ENCODE assay signal across 9 cellular contexts in genomic region chr17:76506408-76507328, GRCh38. TPM values are rescaled to one million over a fixed set of nuclear protein-coding genes. Genes with fewer than 3 reads are reported as not detected.
DNase-seq lines count a peak whose midpoint lies in the region; ATAC-seq and TF ChIP-seq lines count a peak whose summit lies in the region.
"Had no signal": no experiment of that assay in that cellular context is flagged by ENCODE, and none has a peak within 500 bp of the region (broad histone marks: within the 10 kb centered on the region; RNA-seq: fewer than 3 reads in every experiment).

No MANE protein-coding gene starts in this region.

- H3K36me3 ChIP-seq in thyroid gland, result no peaks in the 10 kb centered on the region

- intact Hi-C loops in thyroid gland (cut with DNase I), result loop anchor here (1.0 kb wide), 1 partner anchor 40 kb away; no protein-coding TSS in a partner anchor

- ATAC-seq in foreskin keratinocyte (peak; percentile 75), omental fat pad (ENCODE audit: low FRiP score) (peak; percentile 72)

- H3K27ac ChIP-seq in foreskin keratinocyte (no peak overlapping the region), thyroid gland (no peak overlapping the region)
- H3K27ac ChIP-seq: skin epidermis had no signal

- no peak overlapping the region for H3K4me3 ChIP-seq in thyroid gland (replicated peaks in 1 of 3)
- H3K4me3 ChIP-seq: skin epidermis had no signal

- peaks cover 2% of the 10 kb centered on the region for H3K4me1 ChIP-seq in foreskin keratinocyte
- peaks cover 4 to 10% of the 10 kb centered on the region in 2 donors for H3K4me1 ChIP-seq in thyroid gland

- no peak for TF ChIP-seq POLR2A in thyroid gland (IDR thresholded peaks at IDR 0.05)

- no peaks in the 10 kb centered on the region for H3K9me3 ChIP-seq in thyroid gland

- peak; percentile 84 for TF ChIP-seq CTCF in LNCAP (IDR thresholded peaks at IDR 0.05)
- TF ChIP-seq CTCF in foreskin keratinocyte (conservative IDR thresholded peaks at IDR 0.05), result peak; percentile 96
- peak in 2 of 3 donors; percentile 67 to 89 for TF ChIP-seq CTCF in omental fat pad (IDR thresholded peaks at IDR 0.05)
- TF ChIP-seq CTCF in thyroid gland (IDR thresholded peaks at IDR 0.05), result peak; percentile 88 to 96 (median 94)

- H3K27me3 ChIP-seq in foreskin keratinocyte (peaks cover 22% of the 10 kb centered on the region), thyroid gland (no peaks in the 10 kb centered on the region)

- peak; percentile 47 to 56 for DNase-seq in NCI-H187 (lab: John Stamatoyannopoulos, UW)
- no peak for DNase-seq in NCI-H187 treated with DMSO at 0.1 percent for 48 hours (lab: John Stamatoyannopoulos, UW)
- DNase-seq in SHP77 (lab: John Stamatoyannopoulos, UW), result peak; percentile 66 to 79
- peak; percentile 81 for DNase-seq in activated T-helper 9 cell treated with anti-CD3 and anti-CD28 coated beads, Interleukin-2, amount 50 U/mL, for 16 hours (ENCODE audit: low read depth)
- DNase-seq in foreskin keratinocyte, result no peak
- peak; percentile 93 for DNase-seq in omental fat pad (ENCODE audit: low spot score)
- DNase-seq in thyroid gland, result peak; percentile 77 to 81

- WGBS in thyroid gland, 2 donors, result 25 to 37% methylated on average over 16 to 20 of the region's 24 CpGs

RNA-seq across cellular contexts. Expression of gene RHBDF2, which starts 5.4 kb away (rescaled TPM):
- total RNA-seq in foreskin keratinocyte (38.1 and 49.0 TPM in 2 replicates), omental fat pad (10 to 100 TPM; 29.9 to 77.9 (median 56.7) TPM), thyroid gland (10 to 100 TPM; 16.4 to 31.1 (median 22.1) TPM)
- 26.4 and 33.1 TPM in 2 replicates for polyA plus RNA-seq in foreskin keratinocyte

RNA-seq across cellular contexts. Expression of gene CYGB, which starts 30.8 kb away (rescaled TPM):
- total RNA-seq in foreskin keratinocyte (10.2 and 17.8 TPM in 2 replicates), omental fat pad (10 to 100 TPM; 18.9 to 46.2 (median 35.2) TPM), thyroid gland (10 to 100 TPM; 14.7 to 32.3 (median 25.6) TPM)
- 15.0 and 24.3 TPM in 2 replicates for polyA plus RNA-seq in foreskin keratinocyte

RNA-seq across cellular contexts. Expression of gene PRCD, which starts 33.2 kb away (rescaled TPM):
- 0.63 and 0.88 TPM in 2 replicates for total RNA-seq in foreskin keratinocyte
- 0.93 and 0.99 TPM in 2 replicates for polyA plus RNA-seq in foreskin keratinocyte
- total RNA-seq in omental fat pad, result 10 to 100 TPM in 1 of 4 donors, 1 to 10 TPM in 3; 2.3 to 20.0 (median 3.5) TPM
- total RNA-seq in thyroid gland, result 1 to 10 TPM; 1.5 to 8.3 (median 4.2) TPM

RNA-seq across cellular contexts. Expression of gene AANAT, which starts 39.3 kb away (rescaled TPM):
- total RNA-seq in foreskin keratinocyte (not detected in 2 replicates), omental fat pad (not detected), thyroid gland (under 1 TPM in 1 of 4 donors, not detected in 3; 0.81 TPM)
- not detected in 2 replicates for polyA plus RNA-seq in foreskin keratinocyte

RNA-seq across cellular contexts. Expression of gene UBE2O, which starts 53.7 kb away (rescaled TPM):
- total RNA-seq in foreskin keratinocyte, result 16.6 and 17.3 TPM in 2 replicates
- polyA plus RNA-seq in foreskin keratinocyte, result 5.2 and 6.4 TPM in 2 replicates
- total RNA-seq in omental fat pad, result 10 to 100 TPM; 12.5 to 27.5 (median 20.0) TPM
- total RNA-seq in thyroid gland, result 10 to 100 TPM; 26.3 to 47.9 (median 37.3) TPM

Comparison
In these comparisons a context has a peak if more than half of its experiments do, and no peak if none do; other contexts are left out.
1. DNase-seq: peak in NCI-H187 (2 of 2), SHP77 (2 of 2), activated T-helper 9 cell treated with anti-CD3 and anti-CD28 coated beads, Interleukin-2, amount 50 U/mL, for 16 hours (single experiment), omental fat pad (single experiment) and thyroid gland (2 of 2); none in NCI-H187 treated with DMSO at 0.1 percent for 48 hours (single experiment) and foreskin keratinocyte (0 of 2).
2. Peak in every context shown above with its lines, with median percentiles within 50 percentile points of each other: CTCF ChIP-seq.